Comparison of ENCODE assay signal across 16 cellular contexts in genomic region chr9:4929917-4930316, GRCh38. TPM values are rescaled to one million over a fixed set of nuclear protein-coding genes. Genes with fewer than 3 reads are reported as not detected.
DNase-seq lines count a peak whose midpoint lies in the region; ATAC-seq, FAIRE-seq and TF ChIP-seq lines count a peak whose summit lies in the region.
"Had no signal": no experiment of that assay in that cellular context is flagged by ENCODE, and none has a peak within 500 bp of the region (broad histone marks: within the 10 kb centered on the region; RNA-seq: fewer than 3 reads in every experiment).

No MANE protein-coding gene starts in this region.

- no peak overlapping the region for H3K4me2 ChIP-seq in astrocyte (ENCODE audit: low read length)

- DNase-seq in EL (peak; percentile 44), HCEC 1CT (peak; percentile 29), astrocyte (ENCODE audit: low read depth) (peak; percentile 4), memory B cell (ENCODE audit: low spot score in 2 of 2) (no peak), NCI-H774 (lab: John Stamatoyannopoulos, UW) (no peak), Ammon's horn (ENCODE audit: low spot score) (no peak)
- DNase-seq: Caco-2; CD4-positive, CD25-positive, alpha-beta regulatory T cell; NCI-H187; NCI-H345; NCI-H526 treated with DMSO at 0.1 percent for 48 hours; OCI-M1 had no signal

- H3K9me3 Mint-ChIP-seq in astrocyte (ENCODE audit: unreplicated experiment), result peaks cover 2% of the 10 kb centered on the region
- H3K9me3 Mint-ChIP-seq in memory B cell, result no peaks in the 10 kb centered on the region

- ATAC-seq in memory B cell (ENCODE audit: low read depth), result no peak
- ATAC-seq in GM21381 (IDR thresholded peaks at IDR 0.05; ENCODE audit: unreplicated experiment), result no peak

- H3K36me3 Mint-ChIP-seq in astrocyte (ENCODE audit: low read depth, unreplicated experiment), result no peaks in the 10 kb centered on the region
- no peaks in the 10 kb centered on the region for H3K36me3 Mint-ChIP-seq in memory B cell

- H3K27ac ChIP-seq in astrocyte (ENCODE audit: low read depth, low read length), result no peak overlapping the region
- H3K27ac ChIP-seq: RWPE1, SJSA1 had no signal

- no peak overlapping the region for H3K9ac ChIP-seq in astrocyte (ENCODE audit: low read length)

- H2AFZ ChIP-seq in astrocyte (ENCODE audit: low read depth, low read length), result no peak overlapping the region

- H3K27me3 Mint-ChIP-seq in astrocyte (ENCODE audit: low read depth, unreplicated experiment), result no peaks in the 10 kb centered on the region
- H3K27me3 Mint-ChIP-seq in memory B cell, result no peaks in the 10 kb centered on the region
- H3K27me3 Mint-ChIP-seq: B cell; CD4-positive, CD25-positive, alpha-beta regulatory T cell had no signal

- no peak for TF ChIP-seq CTCF in astrocyte (IDR thresholded peaks at IDR 0.05; ENCODE audit: insufficient read depth, low read depth, low read length)

- H3K4me1 Mint-ChIP-seq in astrocyte (ENCODE audit: low read depth, unreplicated experiment) (peaks cover 5% of the 10 kb centered on the region), memory B cell (peaks cover 15% of the 10 kb centered on the region)
- H3K4me1 Mint-ChIP-seq: CD4-positive, CD25-positive, alpha-beta regulatory T cell had no signal

- H3K4me3 ChIP-seq in astrocyte (ENCODE audit: insufficient read depth, low read depth, low read length), result no peak overlapping the region
- H3K4me3 ChIP-seq: SJSA1 had no signal

- no peaks in the 10 kb centered on the region for H3K27me3 ChIP-seq in astrocyte (ENCODE audit: insufficient read depth, low read length)
- H3K27me3 ChIP-seq: SJSA1 had no signal

- no peak overlapping the region for H3K27ac Mint-ChIP-seq in astrocyte (ENCODE audit: unreplicated experiment)
- H3K27ac Mint-ChIP-seq in memory B cell, result peak overlapping the region; percentile 10
- H3K27ac Mint-ChIP-seq: B cell had no signal

- H3K79me2 ChIP-seq in astrocyte (ENCODE audit: insufficient read depth, low read length), result no peaks in the 10 kb centered on the region

- no peaks in the 10 kb centered on the region for H3K36me3 ChIP-seq in astrocyte (ENCODE audit: insufficient read depth, low read length)
- H3K36me3 ChIP-seq: SJSA1 had no signal

- H3K4me3 Mint-ChIP-seq in astrocyte (ENCODE audit: unreplicated experiment) (no peak overlapping the region), memory B cell (no peak overlapping the region)
- H3K4me3 Mint-ChIP-seq: B cell; CD4-positive, CD25-positive, alpha-beta regulatory T cell had no signal

- no peaks in the 10 kb centered on the region for H4K20me1 ChIP-seq in astrocyte (ENCODE audit: insufficient read depth, low read length)

- no peaks in the 10 kb centered on the region for H3K9me3 ChIP-seq in astrocyte (ENCODE audit: insufficient read depth, low read depth, low read length)
- H3K9me3 ChIP-seq: Caco-2, SJSA1 had no signal

- no peak for FAIRE-seq in astrocyte (lab: Jason Lieb, UNC)

- H3K4me1 ChIP-seq in astrocyte (ENCODE audit: insufficient read depth, low read length), result no peaks in the 10 kb centered on the region
- H3K4me1 ChIP-seq: Caco-2, SJSA1 had no signal

RNA-seq across cellular contexts. Expression of gene JAK2, which starts 55.2 kb away (rescaled TPM):
- 12.3 and 13.2 TPM in 2 replicates for total RNA-seq in astrocyte

Comparison
In these comparisons a context has a peak if more than half of its experiments do, and no peak if none do; other contexts are left out.
1. DNase-seq: peak in EL (single experiment), HCEC 1CT (single experiment) and astrocyte (single experiment); none in memory B cell (0 of 2), NCI-H774 (single experiment) and Ammon's horn (single experiment).